18 cellular contexts compared by ENCODE assay signal in the genomic region with DNA sequence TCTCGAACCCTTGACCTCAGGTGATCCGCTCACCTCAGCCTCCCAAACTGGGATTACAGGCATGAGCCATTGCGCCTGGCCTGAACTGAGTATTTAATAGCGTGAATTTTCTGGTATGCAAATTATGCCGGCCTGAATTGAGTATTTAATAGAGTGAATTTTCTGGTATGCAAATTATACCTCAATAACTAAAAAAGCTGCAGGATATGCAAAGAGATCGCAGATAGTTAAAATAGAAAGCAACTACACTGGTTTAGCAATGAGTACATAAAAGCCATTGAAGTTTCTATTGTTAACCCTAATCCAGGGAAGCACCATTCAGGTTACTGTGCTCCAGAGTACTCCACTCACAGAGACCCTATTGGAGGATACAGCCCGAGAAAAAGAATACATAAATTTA.
"Had no signal": no experiment of that assay in that cellular context is flagged by ENCODE, and none has a peak within 500 bp of the region (broad histone marks: within the 10 kb centered on the region; RNA-seq: fewer than 3 reads in every experiment).

No MANE protein-coding gene starts in this region.

- H3K27me3 Mint-ChIP-seq: activated CD4-positive, alpha-beta memory T cell treated with anti-CD3 and anti-CD28 coated beads for 36 hours; naive thymus-derived CD4-positive, alpha-beta T cell; stimulated activated naive B cell treated with anti-CD40 and anti-IgM and Interleukin-4, amounts not matched to agents 10 μg/mL and 1 μg/mL and 100 μg/mL, for 72 hours had no signal

- H3K36me3 ChIP-seq: sigmoid colon, transverse colon had no signal

- DNase-seq: activated CD4-positive, alpha-beta memory T cell treated with anti-CD3 and anti-CD28 coated beads for 36 hours; activated CD4-positive, alpha-beta T cell treated with anti-CD3 and anti-CD28 coated beads for 48 hours; activated T-cell treated with anti-CD3 and anti-CD28 coated beads for 4 hours; central memory CD4-positive, alpha-beta T cell; effector CD8-positive, alpha-beta T cell; foreskin keratinocyte; immature natural killer cell; naive thymus-derived CD4-positive, alpha-beta T cell; retina; sigmoid colon; stimulated activated CD4-positive, alpha-beta T cell treated with anti-CD3 and anti-CD28 coated beads, Interleukin-15, amount 100 ng/mL, for 24 hours; stimulated activated naive B cell treated with anti-CD40 and anti-IgM and Interleukin-4, amounts not matched to agents 10 μg/mL and 1 μg/mL and 100 μg/mL, for 72 hours; transverse colon had no signal

- H3K9me3 ChIP-seq: sigmoid colon, transverse colon had no signal

- H3K27ac Mint-ChIP-seq: activated CD4-positive, alpha-beta memory T cell treated with anti-CD3 and anti-CD28 coated beads for 36 hours; activated naive CD4-positive, alpha-beta T cell treated with anti-CD3 and anti-CD28 coated beads, Interleukin-2, amount 50 U/mL, for 72 hours; stimulated activated naive B cell treated with anti-CD40 and anti-IgM and Interleukin-4, amounts not matched to agents 10 μg/mL and 1 μg/mL and 100 μg/mL, for 72 hours had no signal

- H3K27ac ChIP-seq: foreskin keratinocyte, sigmoid colon, transverse colon had no signal

- H3K27me3 ChIP-seq: foreskin keratinocyte, sigmoid colon, transverse colon had no signal

- H3K9me3 Mint-ChIP-seq: activated CD4-positive, alpha-beta memory T cell treated with anti-CD3 and anti-CD28 coated beads for 36 hours; activated naive CD4-positive, alpha-beta T cell treated with anti-CD3 and anti-CD28 coated beads, Interleukin-2, amount 50 U/mL, for 72 hours; immature natural killer cell; naive thymus-derived CD4-positive, alpha-beta T cell had no signal

- H3K36me3 Mint-ChIP-seq: activated CD4-positive, alpha-beta memory T cell treated with anti-CD3 and anti-CD28 coated beads for 36 hours; immature natural killer cell had no signal

- H3K4me3 Mint-ChIP-seq: activated CD4-positive, alpha-beta memory T cell treated with anti-CD3 and anti-CD28 coated beads for 36 hours; immature natural killer cell; neural crest cell; stimulated activated naive B cell treated with anti-CD40 and anti-IgM and Interleukin-4, amounts not matched to agents 10 μg/mL and 1 μg/mL and 100 μg/mL, for 72 hours had no signal

- H3K4me3 ChIP-seq: lung, sigmoid colon, smooth muscle cell, transverse colon had no signal

- ATAC-seq: activated naive CD4-positive, alpha-beta T cell treated with anti-CD3 and anti-CD28 coated beads, Interleukin-2, amount 50 U/mL, for 72 hours; foreskin keratinocyte; left lobe of liver; naive thymus-derived CD4-positive, alpha-beta T cell; stimulated activated naive B cell treated with anti-CD40 and anti-IgM and Interleukin-4, amounts not matched to agents 10 μg/mL and 1 μg/mL and 100 μg/mL, for 72 hours had no signal
